In genomic region chr1:63367218-63368103, GRCh38 we compare ENCODE assay signal across 1 cellular context.
TF ChIP-seq lines count a peak whose summit lies in the region.

Gene ALG6 (plus strand): TSS chr1:63367627. CDS start chr1:63370978, 3,351 bp downstream.

TF ChIP-seq in H1, 55 proteins besides CTCF, POLR2A, EP300 and RAD21:
- peak; percentile 75 for TF ChIP-seq TAF1 (IDR thresholded peaks at IDR 0.05; ENCODE audit: low read depth, low read length)
- no peak for TF ChIP-seq MAFK (IDR thresholded peaks at IDR 0.05; ENCODE audit: low read depth, low read length)
- TF ChIP-seq HDAC6 (IDR thresholded peaks at IDR 0.05; ENCODE audit: low read depth, low read length), result no peak
- no peak for TF ChIP-seq CEBPB (IDR thresholded peaks at IDR 0.05; ENCODE audit: low read depth, low read length)
- TF ChIP-seq BRCA1 (IDR thresholded peaks at IDR 0.05; ENCODE audit: low read depth, low read length), result no peak
- TF ChIP-seq CHD1 (IDR thresholded peaks at IDR 0.05; ENCODE audit: low read depth, low read length), result no peak
- no peak for TF ChIP-seq SIX5 (IDR thresholded peaks at IDR 0.05; ENCODE audit: low read depth, low read length)
- no peak for TF ChIP-seq SIRT6 (IDR thresholded peaks at IDR 0.05; ENCODE audit: low read length)
- TF ChIP-seq CREB1 (IDR thresholded peaks at IDR 0.05), result no peak
- TF ChIP-seq KDM5A (IDR thresholded peaks at IDR 0.05; ENCODE audit: low read length), result peak; percentile 35; the same call in 1 of the 2 replicates
- peak in 1 of 2 experiments; percentile 79; a peak in 2 of 4 replicates for TF ChIP-seq SIN3A (conservative IDR thresholded peaks at IDR 0.05 in 1 of 2, IDR thresholded peaks at IDR 0.05 in 1 of 2; ENCODE audit: low read depth in 1 of 2, low read length in 2 of 2)
- TF ChIP-seq ASH2L (IDR thresholded peaks at IDR 0.05; ENCODE audit: low read length), result peak; percentile 95
- TF ChIP-seq TCF12 (IDR thresholded peaks at IDR 0.05; ENCODE audit: low read depth, low read length), result no peak
- TF ChIP-seq, protein P1, sequence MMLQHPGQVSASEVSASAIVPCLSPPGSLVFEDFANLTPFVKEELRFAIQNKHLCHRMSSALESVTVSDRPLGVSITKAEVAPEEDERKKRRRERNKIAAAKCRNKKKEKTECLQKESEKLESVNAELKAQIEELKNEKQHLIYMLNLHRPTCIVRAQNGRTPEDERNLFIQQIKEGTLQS (IDR thresholded peaks at IDR 0.05; ENCODE audit: insufficient read depth, low read depth, low read length), result no peak
- TF ChIP-seq, protein P2, sequence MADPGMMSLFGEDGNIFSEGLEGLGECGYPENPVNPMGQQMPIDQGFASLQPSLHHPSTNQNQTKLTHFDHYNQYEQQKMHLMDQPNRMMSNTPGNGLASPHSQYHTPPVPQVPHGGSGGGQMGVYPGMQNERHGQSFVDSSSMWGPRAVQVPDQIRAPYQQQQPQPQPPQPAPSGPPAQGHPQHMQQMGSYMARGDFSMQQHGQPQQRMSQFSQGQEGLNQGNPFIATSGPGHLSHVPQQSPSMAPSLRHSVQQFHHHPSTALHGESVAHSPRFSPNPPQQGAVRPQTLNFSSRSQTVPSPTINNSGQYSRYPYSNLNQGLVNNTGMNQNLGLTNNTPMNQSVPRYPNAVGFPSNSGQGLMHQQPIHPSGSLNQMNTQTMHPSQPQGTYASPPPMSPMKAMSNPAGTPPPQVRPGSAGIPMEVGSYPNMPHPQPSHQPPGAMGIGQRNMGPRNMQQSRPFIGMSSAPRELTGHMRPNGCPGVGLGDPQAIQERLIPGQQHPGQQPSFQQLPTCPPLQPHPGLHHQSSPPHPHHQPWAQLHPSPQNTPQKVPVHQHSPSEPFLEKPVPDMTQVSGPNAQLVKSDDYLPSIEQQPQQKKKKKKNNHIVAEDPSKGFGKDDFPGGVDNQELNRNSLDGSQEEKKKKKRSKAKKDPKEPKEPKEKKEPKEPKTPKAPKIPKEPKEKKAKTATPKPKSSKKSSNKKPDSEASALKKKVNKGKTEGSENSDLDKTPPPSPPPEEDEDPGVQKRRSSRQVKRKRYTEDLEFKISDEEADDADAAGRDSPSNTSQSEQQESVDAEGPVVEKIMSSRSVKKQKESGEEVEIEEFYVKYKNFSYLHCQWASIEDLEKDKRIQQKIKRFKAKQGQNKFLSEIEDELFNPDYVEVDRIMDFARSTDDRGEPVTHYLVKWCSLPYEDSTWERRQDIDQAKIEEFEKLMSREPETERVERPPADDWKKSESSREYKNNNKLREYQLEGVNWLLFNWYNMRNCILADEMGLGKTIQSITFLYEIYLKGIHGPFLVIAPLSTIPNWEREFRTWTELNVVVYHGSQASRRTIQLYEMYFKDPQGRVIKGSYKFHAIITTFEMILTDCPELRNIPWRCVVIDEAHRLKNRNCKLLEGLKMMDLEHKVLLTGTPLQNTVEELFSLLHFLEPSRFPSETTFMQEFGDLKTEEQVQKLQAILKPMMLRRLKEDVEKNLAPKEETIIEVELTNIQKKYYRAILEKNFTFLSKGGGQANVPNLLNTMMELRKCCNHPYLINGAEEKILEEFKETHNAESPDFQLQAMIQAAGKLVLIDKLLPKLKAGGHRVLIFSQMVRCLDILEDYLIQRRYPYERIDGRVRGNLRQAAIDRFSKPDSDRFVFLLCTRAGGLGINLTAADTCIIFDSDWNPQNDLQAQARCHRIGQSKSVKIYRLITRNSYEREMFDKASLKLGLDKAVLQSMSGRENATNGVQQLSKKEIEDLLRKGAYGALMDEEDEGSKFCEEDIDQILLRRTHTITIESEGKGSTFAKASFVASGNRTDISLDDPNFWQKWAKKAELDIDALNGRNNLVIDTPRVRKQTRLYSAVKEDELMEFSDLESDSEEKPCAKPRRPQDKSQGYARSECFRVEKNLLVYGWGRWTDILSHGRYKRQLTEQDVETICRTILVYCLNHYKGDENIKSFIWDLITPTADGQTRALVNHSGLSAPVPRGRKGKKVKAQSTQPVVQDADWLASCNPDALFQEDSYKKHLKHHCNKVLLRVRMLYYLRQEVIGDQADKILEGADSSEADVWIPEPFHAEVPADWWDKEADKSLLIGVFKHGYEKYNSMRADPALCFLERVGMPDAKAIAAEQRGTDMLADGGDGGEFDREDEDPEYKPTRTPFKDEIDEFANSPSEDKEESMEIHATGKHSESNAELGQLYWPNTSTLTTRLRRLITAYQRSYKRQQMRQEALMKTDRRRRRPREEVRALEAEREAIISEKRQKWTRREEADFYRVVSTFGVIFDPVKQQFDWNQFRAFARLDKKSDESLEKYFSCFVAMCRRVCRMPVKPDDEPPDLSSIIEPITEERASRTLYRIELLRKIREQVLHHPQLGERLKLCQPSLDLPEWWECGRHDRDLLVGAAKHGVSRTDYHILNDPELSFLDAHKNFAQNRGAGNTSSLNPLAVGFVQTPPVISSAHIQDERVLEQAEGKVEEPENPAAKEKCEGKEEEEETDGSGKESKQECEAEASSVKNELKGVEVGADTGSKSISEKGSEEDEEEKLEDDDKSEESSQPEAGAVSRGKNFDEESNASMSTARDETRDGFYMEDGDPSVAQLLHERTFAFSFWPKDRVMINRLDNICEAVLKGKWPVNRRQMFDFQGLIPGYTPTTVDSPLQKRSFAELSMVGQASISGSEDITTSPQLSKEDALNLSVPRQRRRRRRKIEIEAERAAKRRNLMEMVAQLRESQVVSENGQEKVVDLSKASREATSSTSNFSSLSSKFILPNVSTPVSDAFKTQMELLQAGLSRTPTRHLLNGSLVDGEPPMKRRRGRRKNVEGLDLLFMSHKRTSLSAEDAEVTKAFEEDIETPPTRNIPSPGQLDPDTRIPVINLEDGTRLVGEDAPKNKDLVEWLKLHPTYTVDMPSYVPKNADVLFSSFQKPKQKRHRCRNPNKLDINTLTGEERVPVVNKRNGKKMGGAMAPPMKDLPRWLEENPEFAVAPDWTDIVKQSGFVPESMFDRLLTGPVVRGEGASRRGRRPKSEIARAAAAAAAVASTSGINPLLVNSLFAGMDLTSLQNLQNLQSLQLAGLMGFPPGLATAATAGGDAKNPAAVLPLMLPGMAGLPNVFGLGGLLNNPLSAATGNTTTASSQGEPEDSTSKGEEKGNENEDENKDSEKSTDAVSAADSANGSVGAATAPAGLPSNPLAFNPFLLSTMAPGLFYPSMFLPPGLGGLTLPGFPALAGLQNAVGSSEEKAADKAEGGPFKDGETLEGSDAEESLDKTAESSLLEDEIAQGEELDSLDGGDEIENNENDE (IDR thresholded peaks at IDR 0.05; ENCODE audit: insufficient replicate concordance, low read length), result no peak
- peak; percentile 95 for TF ChIP-seq PHF8 (conservative IDR thresholded peaks at IDR 0.05; ENCODE audit: low read depth, low read length)
- TF ChIP-seq POLR2AphosphoS5 (IDR thresholded peaks at IDR 0.05; ENCODE audit: low read depth, low read length), result peak; percentile 63
- TF ChIP-seq ATF2 (IDR thresholded peaks at IDR 0.05; ENCODE audit: low read length), result no peak
- TF ChIP-seq E2F6 (IDR thresholded peaks at IDR 0.05), result 0 out of 2 replicates have a peak, but pooled peaks have one; percentile 66
- TF ChIP-seq EGR1 (IDR thresholded peaks at IDR 0.05; ENCODE audit: borderline replicate concordance, low read depth, low read length), result peak; percentile 25; the same call in 1 of the 2 replicates
- TF ChIP-seq BCL11A (IDR thresholded peaks at IDR 0.05; ENCODE audit: low read depth in 2 of 2, low read length in 2 of 2), result no peak
- no peak for TF ChIP-seq RXRA (IDR thresholded peaks at IDR 0.05; ENCODE audit: insufficient read depth, low read depth, low read length)
- peak; percentile 50; the same call in 1 of the 2 replicates for TF ChIP-seq MAX (IDR thresholded peaks at IDR 0.05)
- TF ChIP-seq HDAC2 (IDR thresholded peaks at IDR 0.05; ENCODE audit: borderline replicate concordance in 1 of 2, low read depth in 2 of 2, low read length in 2 of 2), result peak in 1 of 2 experiments; percentile 38; a peak in 2 of 4 replicates
- no peak for TF ChIP-seq GABPA (IDR thresholded peaks at IDR 0.05; ENCODE audit: borderline replicate concordance, insufficient read depth, low read length)
- no peak for TF ChIP-seq SUZ12 (IDR thresholded peaks at IDR 0.05; ENCODE audit: low read length)
- TF ChIP-seq GTF2F1 (IDR thresholded peaks at IDR 0.05; ENCODE audit: borderline replicate concordance, low read depth, low read length), result no peak
- peak; percentile 18; the same call in 1 of the 2 replicates for TF ChIP-seq TBP (IDR thresholded peaks at IDR 0.05; ENCODE audit: low read depth, low read length)
- TF ChIP-seq BACH1 (IDR thresholded peaks at IDR 0.05; ENCODE audit: low read length), result peak; percentile 65; the same call in 1 of the 2 replicates
- no peak for TF ChIP-seq NRF1 (IDR thresholded peaks at IDR 0.05; ENCODE audit: low read depth, low read length)
- no peak for TF ChIP-seq CBX8 (IDR thresholded peaks at IDR 0.05; ENCODE audit: borderline replicate concordance, low read depth, low read length)
- TF ChIP-seq JUND (IDR thresholded peaks at IDR 0.05; ENCODE audit: low read length), result no peak
- TF ChIP-seq SP4 (IDR thresholded peaks at IDR 0.05; ENCODE audit: low read length), result peak; percentile 28; the same call in 1 of the 2 replicates
- no peak for TF ChIP-seq SP2 (IDR thresholded peaks at IDR 0.05; ENCODE audit: low read length)
- TF ChIP-seq KDM4A (IDR thresholded peaks at IDR 0.05; ENCODE audit: low read depth, low read length, severe bottlenecking), result peak; percentile 91
